ENCODE assay signal across 16 cellular contexts in the genomic region with DNA sequence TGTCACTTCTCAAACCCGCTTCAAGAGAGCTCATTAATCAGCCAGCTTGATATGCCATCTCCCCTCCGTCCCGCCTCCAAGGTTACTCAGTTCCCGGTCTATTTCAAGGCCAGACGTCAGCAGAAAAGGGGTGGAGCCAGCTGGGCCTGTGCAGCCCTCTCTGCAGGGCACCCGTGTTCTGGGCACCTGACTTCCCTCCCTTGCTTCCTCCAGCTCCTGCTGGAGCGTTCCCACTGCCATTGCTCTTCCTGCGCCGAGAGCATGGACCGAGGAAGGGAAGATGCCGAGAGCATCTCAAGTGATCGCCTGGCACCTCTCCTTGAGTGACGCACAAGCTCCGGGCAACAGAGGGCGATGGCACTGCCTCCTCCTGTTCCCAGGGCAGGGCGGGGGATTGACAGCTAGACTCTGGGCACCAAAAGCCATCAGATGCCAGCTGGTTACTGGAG. TPM values are rescaled to one million over a fixed set of nuclear protein-coding genes. Genes with fewer than 3 reads are reported as not detected.
DNase-seq lines count a peak whose midpoint lies in the region; ATAC-seq and TF ChIP-seq lines count a peak whose summit lies in the region.
"Had no signal": no experiment of that assay in that cellular context is flagged by ENCODE, and none has a peak within 500 bp of the region (broad histone marks: within the 10 kb centered on the region; RNA-seq: fewer than 3 reads in every experiment).

No MANE protein-coding gene starts in this region.

- no peak overlapping the region for H4K91ac ChIP-seq in neuronal stem cell (ENCODE audit: low read depth, low read length, poor library complexity)

- H2BK5ac ChIP-seq in neuronal stem cell (ENCODE audit: low read length), result no peak overlapping the region

- DNase-seq in GM23338 (ENCODE audit: low spot score) (no peak), WTC11 (ENCODE audit: low spot score) (no peak), heart right ventricle (peak; percentile 33 to 53), neuronal stem cell (ENCODE audit: low spot score) (no peak), islet precursor cell (no peak)
- DNase-seq in activated CD4-positive, alpha-beta T cell treated with anti-CD3 and anti-CD28 coated beads for 48 hours, result no peak
- DNase-seq: CD8-positive, alpha-beta T cell; MV-4-11; NCI-H1417 treated with DMSO at 0.1 percent for 48 hours; NCI-H2029 treated with DMSO at 0.1 percent for 48 hours; NCI-H524; Peyer's patch; SHP77 treated with DMSO at 0.1 percent for 48 hours had no signal

- no peak overlapping the region for H2AFZ ChIP-seq in GM23338
- no peak overlapping the region for H2AFZ ChIP-seq in neuronal stem cell (ENCODE audit: low read length)

- no peak overlapping the region for H3K27ac ChIP-seq in GM23338 (ENCODE audit: low read depth)
- H3K27ac ChIP-seq in heart right ventricle, result no peak overlapping the region
- H3K27ac ChIP-seq in neuronal stem cell (replicated peaks; ENCODE audit: low read length), result no peak overlapping the region
- H3K27ac ChIP-seq: Peyer's patch had no signal

- peak overlapping the region; percentile 13 for H3K18ac ChIP-seq in neuronal stem cell (ENCODE audit: low read length)

- peaks cover 18% of the 10 kb centered on the region for H4K20me1 ChIP-seq in GM23338 (replicated peaks; ENCODE audit: insufficient read depth)

- peak overlapping the region; percentile 8 for H2AK5ac ChIP-seq in neuronal stem cell (ENCODE audit: low read depth, low read length)

- intact Hi-C loops in heart right ventricle (cut with DNase I), result no loop called here

- H3K4me1 Mint-ChIP-seq in GM23338 (no peaks in the 10 kb centered on the region), WTC11 (no peaks in the 10 kb centered on the region)

- H3F3A ChIP-seq in GM23338 (replicated peaks; ENCODE audit: low read depth), result no peaks in the 10 kb centered on the region

- H3K36me3 Mint-ChIP-seq in GM23338 (ENCODE audit: low read depth) (peaks cover 7% of the 10 kb centered on the region), WTC11 (no peaks in the 10 kb centered on the region; the same call in 1 of the 2 replicates)

- H3K4me3 ChIP-seq in GM23338 (no peak overlapping the region), heart right ventricle (no peak overlapping the region), neuronal stem cell (ENCODE audit: low read length in 2 of 2) (no peak overlapping the region)
- H3K4me3 ChIP-seq: HAP-1, Peyer's patch had no signal

- no peaks in the 10 kb centered on the region for H3K79me2 ChIP-seq in GM23338 (replicated peaks; ENCODE audit: insufficient read depth)

- no peaks in the 10 kb centered on the region for H3K9me3 Mint-ChIP-seq in GM23338
- no peaks in the 10 kb centered on the region for H3K9me3 Mint-ChIP-seq in WTC11
- H3K9me3 Mint-ChIP-seq: CD8-positive, alpha-beta T cell had no signal

- no peaks in the 10 kb centered on the region for H3K27me3 ChIP-seq in GM23338 (ENCODE audit: insufficient read depth)
- no peaks in the 10 kb centered on the region for H3K27me3 ChIP-seq in heart right ventricle
- H3K27me3 ChIP-seq in neuronal stem cell (ENCODE audit: control insufficient read depth in 3 of 3, insufficient read depth in 3 of 3, low read depth in 1 of 3, low read length in 3 of 3), result no peaks in the 10 kb centered on the region
- H3K27me3 ChIP-seq: Peyer's patch had no signal

- H3K27ac Mint-ChIP-seq in GM23338, result no peak overlapping the region
- no peak overlapping the region for H3K27ac Mint-ChIP-seq in WTC11
- H3K27ac Mint-ChIP-seq: CD8-positive, alpha-beta T cell had no signal

- peak overlapping the region; percentile 60 for H3K23ac ChIP-seq in neuronal stem cell (ENCODE audit: low read depth, low read length, poor library complexity)

- H3K4me3 Mint-ChIP-seq in GM23338 (no peak overlapping the region), WTC11 (no peak overlapping the region)
- H3K4me3 Mint-ChIP-seq: CD8-positive, alpha-beta T cell had no signal

- H3K9me3 ChIP-seq in heart right ventricle (no peaks in the 10 kb centered on the region), neuronal stem cell (replicated peaks in 1 of 2; ENCODE audit: control insufficient read depth in 2 of 2, insufficient read depth in 1 of 2, low read depth in 1 of 2, low read length in 2 of 2) (no peaks in the 10 kb centered on the region)
- H3K9me3 ChIP-seq: HAP-1, Peyer's patch had no signal

- ATAC-seq in GM23338 (peak; percentile 40; the same call in 2 of the 3 replicates), WTC11 (peak; percentile 16), heart right ventricle (peak; percentile 25 to 90 (median 82)), HG03521 (IDR thresholded peaks at IDR 0.05; ENCODE audit: unreplicated experiment) (no peak), HG02588 (IDR thresholded peaks at IDR 0.05; ENCODE audit: unreplicated experiment) (no peak)
- ATAC-seq: CD8-positive, alpha-beta T cell had no signal

- whole genome bisulfite sequencing in heart right ventricle, 2 donors, result 66 to 72% methylated on average over 16 of the region's 16 CpGs
- no CpG with 5 or more reads among the region's 16 CpGs for WGBS in neuronal stem cell (ENCODE audit: extremely low coverage in 2 of 2, insufficient read length in 2 of 2, insufficient replicate concordance in 1 of 2), 2 donors

- H3K36me3 ChIP-seq in GM23338 (ENCODE audit: insufficient read depth), result no peaks in the 10 kb centered on the region
- H3K36me3 ChIP-seq in heart right ventricle, result peaks cover 0 to 52% (median 0%) of the 10 kb centered on the region in 9 donors
- H3K36me3 ChIP-seq in neuronal stem cell (replicated peaks in 1 of 2; ENCODE audit: control insufficient read depth in 2 of 2, insufficient read depth in 2 of 2, low read length in 2 of 2), result peaks cover 21 to 23% of the 10 kb centered on the region in 2 donors
- H3K36me3 ChIP-seq: HAP-1 had no signal

- no peaks in the 10 kb centered on the region for H3K9me2 ChIP-seq in GM23338 (ENCODE audit: insufficient read depth)

- peak overlapping the region; percentile 41 for H2BK120ac ChIP-seq in neuronal stem cell (ENCODE audit: low read depth, low read length)

- CTCF ChIA-PET in WTC11 (lab: Charles Lee), result interaction anchor here (0.5 to 2.2 kb wide), 12 partner anchors 11 to 149 kb away, joined by 3 to 7 read pairs (median 4); partner anchors contain the start of gene NAT9

- H3K27me3 Mint-ChIP-seq in GM23338 (ENCODE audit: insufficient read depth, low read depth, poor library complexity) (peaks cover 12% of the 10 kb centered on the region), WTC11 (ENCODE audit: low read depth) (no peaks in the 10 kb centered on the region)

- H2BK15ac ChIP-seq in neuronal stem cell (ENCODE audit: low read length), result no peak overlapping the region

- POLR2A ChIA-PET in WTC11 (lab: Charles Lee), result interaction anchor here (1.1 kb wide), 1 partner anchor 35 kb away, joined by 5 read pairs; no protein-coding TSS in a partner anchor

- no peak overlapping the region for H4K8ac ChIP-seq in neuronal stem cell (ENCODE audit: low read depth, low read length)

- H3K9ac ChIP-seq in neuronal stem cell (ENCODE audit: low read depth, low read length, poor library complexity), result no peak overlapping the region

- no peaks in the 10 kb centered on the region for H3K4me1 ChIP-seq in GM23338 (ENCODE audit: insufficient read depth)
- H3K4me1 ChIP-seq in heart right ventricle, result peaks cover 0 to 20% (median 0%) of the 10 kb centered on the region in 9 donors
- peaks cover 0 to 3% of the 10 kb centered on the region in 2 donors for H3K4me1 ChIP-seq in neuronal stem cell (ENCODE audit: control insufficient read depth in 2 of 2, insufficient read depth in 1 of 2, low read depth in 1 of 2, low read length in 2 of 2)
- H3K4me1 ChIP-seq: HAP-1, Peyer's patch had no signal

- no peak overlapping the region for H3K4ac ChIP-seq in neuronal stem cell (ENCODE audit: low read length)

- H3K14ac ChIP-seq in neuronal stem cell (ENCODE audit: low read length), result no peak overlapping the region

- H3K4me2 ChIP-seq in GM23338 (no peak overlapping the region), neuronal stem cell (ENCODE audit: insufficient read depth, low read length, poor library complexity, severe bottlenecking) (no peak overlapping the region)

- no peak for TF ChIP-seq CTCF in GM23338 (conservative IDR thresholded peaks at IDR 0.05; ENCODE audit: low read depth in 2 of 2)
- no peak for TF ChIP-seq CTCF in WTC11 (IDR thresholded peaks at IDR 0.05)
- no peak for TF ChIP-seq CTCF in heart right ventricle (IDR thresholded peaks at IDR 0.05)

- peaks cover 3% of the 10 kb centered on the region for H3K79me1 ChIP-seq in neuronal stem cell (ENCODE audit: low read depth, low read length)

- H2BK12ac ChIP-seq in neuronal stem cell (ENCODE audit: low read length), result no peak overlapping the region

TF ChIP-seq in GM23338, 12 proteins besides CTCF, POLR2A, EP300 and RAD21 (continues in another document):
- TF ChIP-seq ZNF114 (CRISPR knock-in tag; IDR thresholded peaks at IDR 0.05), result no peak
- no peak for TF ChIP-seq NANOG (IDR thresholded peaks at IDR 0.05; ENCODE audit: borderline replicate concordance)

TF ChIP-seq in WTC11, 78 proteins besides CTCF, POLR2A, EP300 and RAD21 (continues in another document):
- TF ChIP-seq ZMAT4 (CRISPR knock-in tag; IDR thresholded peaks at IDR 0.05), result no peak

RNA-seq across cellular contexts. Expression of gene NAT9, which starts 29.4 kb away (rescaled TPM):
- 37.5 and 62.1 TPM in 2 replicates for total RNA-seq in GM23338 (2014; rRNA removed; shearing (Covaris generic))
- polyA plus RNA-seq in GM23338 (2016; fragmentation: Nextera tagmentation; extraction: Ambion mirVana) (30.7 and 37.3 TPM in 2 replicates), heart right ventricle (10 to 100 TPM; 33.6 to 42.9 TPM)
- total RNA-seq in WTC11 (2021) (66.0 to 71.2 TPM (median 67.1 TPM) in 3 replicates), heart right ventricle (10 to 100 TPM; 10.6 to 25.9 (median 17.0) TPM)
- polyA plus RNA-seq in neuronal stem cell (2013, experiment 1 of 2), result 38.7 TPM
- polyA plus RNA-seq in neuronal stem cell (2013, experiment 2 of 2), result 39.5 TPM

RNA-seq across cellular contexts. Expression of gene GRIN2C, which starts 54.1 kb away (rescaled TPM):
- total RNA-seq in GM23338 (2014; rRNA removed; shearing (Covaris generic)), result 0.10 TPM in 1 of 2 replicates, not detected in the other
- polyA plus RNA-seq in GM23338 (2016; fragmentation: Nextera tagmentation; extraction: Ambion mirVana), result 0.07 and 0.19 TPM in 2 replicates
- 0.14 to 0.31 TPM (median 0.23 TPM) in 3 replicates for total RNA-seq in WTC11 (2021)
- under 1 TPM; 0.13 to 0.66 (median 0.27) TPM for total RNA-seq in heart right ventricle
- under 1 TPM; 0.44 to 0.61 TPM for polyA plus RNA-seq in heart right ventricle
- 0.03 TPM for polyA plus RNA-seq in neuronal stem cell (2013, experiment 1 of 2)
- polyA plus RNA-seq in neuronal stem cell (2013, experiment 2 of 2), result 0.03 TPM
- total RNA-seq: CD8-positive, alpha-beta T cell had no signal

RNA-seq across cellular contexts. Expression of gene NHERF1, which starts 57.1 kb away (rescaled TPM):
- 85.8 and 100 TPM in 2 replicates for total RNA-seq in GM23338 (2014; rRNA removed; shearing (Covaris generic))
- polyA plus RNA-seq in GM23338 (2016; fragmentation: Nextera tagmentation; extraction: Ambion mirVana) (48.8 and 49.3 TPM in 2 replicates), heart right ventricle (10 to 100 TPM in 1 of 2 donors, 1 to 10 TPM in 1; 6.9 to 24.5 TPM)
- total RNA-seq in WTC11 (2021) (86.9 to 111 TPM (median 97.1 TPM) in 3 replicates), heart right ventricle (10 to 100 TPM in 6 of 10 donors, 1 to 10 TPM in 4; 6.7 to 33.4 (median 12.7) TPM)
- polyA plus RNA-seq in neuronal stem cell (2013, experiment 1 of 2), result 67.4 TPM
- 67.1 TPM for polyA plus RNA-seq in neuronal stem cell (2013, experiment 2 of 2)

Comparison
In these comparisons a context has a peak if more than half of its experiments do, and no peak if none do; other contexts are left out.
1. ATAC-seq: peak in GM23338 (single experiment), WTC11 (single experiment) and heart right ventricle (8 of 8); none in HG03521 (single experiment) and HG02588 (single experiment).
2. DNase-seq: peak in heart right ventricle (2 of 2); none in GM23338 (single experiment), WTC11 (single experiment), neuronal stem cell (single experiment), activated CD4-positive, alpha-beta T cell treated with anti-CD3 and anti-CD28 coated beads for 48 hours (single experiment) and islet precursor cell (single experiment).